In genomic region chr1:160999376-160999775, GRCh38 we compare ENCODE assay signal across 2 cellular contexts.
TF ChIP-seq lines count a peak whose summit lies in the region.

No MANE protein-coding gene starts in this region.

TF ChIP-seq in A549, 52 proteins besides CTCF, POLR2A, EP300 and RAD21:
- TF ChIP-seq ATOH8 (CRISPR knock-in tag; IDR thresholded peaks at IDR 0.05; ENCODE audit: low read depth) (no peak), KDM5A (IDR thresholded peaks at IDR 0.05) (no peak), CBX2 (IDR thresholded peaks at IDR 0.05; ENCODE audit: borderline replicate concordance, low read depth) (no peak), RNF2 (IDR thresholded peaks at IDR 0.05; ENCODE audit: borderline replicate concordance, low read depth) (no peak), HOXA7 (CRISPR knock-in tag; IDR thresholded peaks at IDR 0.05) (no peak)
TF ChIP-seq in A549: peak in this region for 0.

TF ChIP-seq in HepG2, 621 proteins besides CTCF, POLR2A, EP300 and RAD21:
- no peak for TF ChIP-seq ZNF724P (CRISPR knock-in tag; IDR thresholded peaks at IDR 0.05; ENCODE audit: borderline replicate concordance)
- no peak for TF ChIP-seq REL (CRISPR knock-in tag; conservative IDR thresholded peaks at IDR 0.05)
- TF ChIP-seq HNRNPUL1 (IDR thresholded peaks at IDR 0.05; ENCODE audit: low read depth, low read length), result no peak
- TF ChIP-seq TEAD2 (CRISPR knock-in tag; IDR thresholded peaks at IDR 0.05), result no peak
- TF ChIP-seq TBP (CRISPR knock-in tag; IDR thresholded peaks at IDR 0.05), result no peak
- TF ChIP-seq ZNF710 (CRISPR knock-in tag; IDR thresholded peaks at IDR 0.05; ENCODE audit: borderline replicate concordance), result no peak
- no peak for TF ChIP-seq ZNF431 (CRISPR knock-in tag; IDR thresholded peaks at IDR 0.05; ENCODE audit: borderline replicate concordance, low read depth)
- no peak for TF ChIP-seq RERE (CRISPR knock-in tag; IDR thresholded peaks at IDR 0.05; ENCODE audit: low read depth)
- no peak for TF ChIP-seq ZBTB46 (CRISPR knock-in tag; IDR thresholded peaks at IDR 0.05; ENCODE audit: borderline replicate concordance)
- no peak for TF ChIP-seq ZNF549 (CRISPR knock-in tag; IDR thresholded peaks at IDR 0.05)
- TF ChIP-seq NAIF1 (CRISPR knock-in tag; IDR thresholded peaks at IDR 0.05; ENCODE audit: borderline replicate concordance), result no peak
- no peak for TF ChIP-seq MAFG (CRISPR knock-in tag; IDR thresholded peaks at IDR 0.05)
- TF ChIP-seq ZNF703 (CRISPR knock-in tag; IDR thresholded peaks at IDR 0.05; ENCODE audit: borderline replicate concordance), result no peak
